8 cellular contexts compared by ENCODE assay signal in the genomic region with DNA sequence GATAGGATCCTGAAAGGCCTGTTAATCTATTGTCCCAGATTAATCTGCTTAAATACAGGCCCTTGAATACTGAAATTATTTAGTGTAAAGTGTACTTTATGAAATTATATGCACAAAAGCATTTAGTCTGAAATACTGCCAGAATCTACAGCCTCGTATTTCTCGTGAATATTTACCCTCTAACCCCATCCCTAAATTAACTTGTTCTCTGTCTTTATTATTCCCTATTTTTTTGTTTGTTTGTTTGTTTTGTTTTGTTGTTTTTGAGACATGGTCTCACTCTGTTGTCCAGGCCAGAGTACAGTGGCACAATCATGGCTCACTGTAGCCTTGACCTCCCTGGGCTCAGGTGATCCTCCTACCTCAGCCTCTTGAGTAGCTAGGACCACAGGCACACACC.
"Had no signal": no experiment of that assay in that cellular context is flagged by ENCODE, and none has a peak within 500 bp of the region (broad histone marks: within the 10 kb centered on the region; RNA-seq: fewer than 3 reads in every experiment).

No MANE protein-coding gene starts in this region.

- H3K4me3 ChIP-seq: GM12878 had no signal

- ATAC-seq: GM12878 had no signal

- DNase-seq: GDM1, GF-D8 had no signal

- FAIRE-seq: G401.6, GM12878, GM12891, GM12892, GM18507, GM19239 had no signal
